13 cellular contexts compared by ENCODE assay signal in the genomic region with DNA sequence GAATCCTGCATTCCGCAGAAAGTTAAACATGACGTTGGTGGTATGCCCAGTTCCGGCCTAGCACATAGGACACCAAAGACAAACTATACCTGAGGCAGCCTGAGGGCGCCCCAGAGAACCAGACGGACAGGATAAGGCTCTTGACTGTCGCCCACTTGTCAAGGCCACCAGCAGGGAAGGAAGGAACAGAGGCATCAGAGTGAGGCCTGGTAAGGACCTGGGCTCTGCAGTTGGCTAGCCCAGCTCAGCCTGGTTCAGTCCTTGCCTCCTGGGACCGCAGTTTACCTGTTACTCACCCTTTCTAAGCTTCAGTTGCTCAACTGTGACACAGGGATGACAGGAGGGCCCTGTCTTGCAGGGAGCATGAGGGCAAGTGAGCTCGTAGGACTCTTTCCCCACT.
A peak's percentile ranks its signal among the peaks of the same experiment; 100 is the strongest.
DNase-seq lines count a peak whose midpoint lies in the region; ATAC-seq and TF ChIP-seq lines count a peak whose summit lies in the region.
"Had no signal": no experiment of that assay in that cellular context is flagged by ENCODE, and none has a peak within 500 bp of the region (broad histone marks: within the 10 kb centered on the region; RNA-seq: fewer than 3 reads in every experiment).

No MANE protein-coding gene starts in this region.

- no peak overlapping the region for H3K4me3 ChIP-seq in parathyroid adenoma (ENCODE audit: low read depth, low read length)
- H3K4me3 ChIP-seq: thoracic aorta had no signal

- H3K9me3 Mint-ChIP-seq in stimulated activated naive CD8-positive, alpha-beta T cell treated with anti-CD3 and anti-CD28 coated beads, Interleukin-15, amount 100 ng/mL, for 72 hours: no peaks in the 10 kb centered on the region

- no peak for DNase-seq in stimulated activated naive CD8-positive, alpha-beta T cell treated with anti-CD3 and anti-CD28 coated beads, Interleukin-15, Interleukin-2, amounts not matched to agents 100 U/mL and 50 U/mL, for 24 hours
- DNase-seq in stimulated activated naive CD8-positive, alpha-beta T cell treated with anti-CD3 and anti-CD28 coated beads, Interleukin-15, amount 100 ng/mL, for 72 hours: no peak
- DNase-seq in foreskin keratinocyte (no peak), left colon (no peak), NOMO-1 treated with DMSO at 0.1 percent for 48 hours (lab: John Stamatoyannopoulos, UW; ENCODE audit: unreplicated experiment) (no peak), hippocampal formation (lab: John Stamatoyannopoulos, UW) (no peak), SK-N-DZ (ENCODE audit: low spot score) (no peak)
- DNase-seq: DMS 273 treated with DMSO at 0.1 percent for 48 hours, NCI-H82, WERI-Rb-1 had no signal

- peaks cover 8% of the 10 kb centered on the region for H3K4me1 Mint-ChIP-seq in stimulated activated naive CD8-positive, alpha-beta T cell treated with anti-CD3 and anti-CD28 coated beads, Interleukin-15, amount 100 ng/mL, for 72 hours

- H3K27me3 Mint-ChIP-seq in stimulated activated naive CD8-positive, alpha-beta T cell treated with anti-CD3 and anti-CD28 coated beads, Interleukin-15, amount 100 ng/mL, for 72 hours: no peaks in the 10 kb centered on the region
- H3K27me3 Mint-ChIP-seq: activated naive CD8-positive, alpha-beta T cell had no signal

- H3K4me3 Mint-ChIP-seq in stimulated activated naive CD8-positive, alpha-beta T cell treated with anti-CD3 and anti-CD28 coated beads, Interleukin-15, amount 100 ng/mL, for 72 hours: no peak overlapping the region
- H3K4me3 Mint-ChIP-seq: activated naive CD8-positive, alpha-beta T cell had no signal

- H3K27me3 ChIP-seq in foreskin keratinocyte (no peaks in the 10 kb centered on the region), parathyroid adenoma (ENCODE audit: control insufficient read depth, insufficient read depth, low read length) (no peaks in the 10 kb centered on the region)

- H3K36me3 ChIP-seq in parathyroid adenoma (ENCODE audit: control insufficient read depth, insufficient read depth, low read length): no peaks in the 10 kb centered on the region

- H3K27ac Mint-ChIP-seq in stimulated activated naive CD8-positive, alpha-beta T cell treated with anti-CD3 and anti-CD28 coated beads, Interleukin-15, amount 100 ng/mL, for 72 hours: peak overlapping the region in 1 of 2 donors; percentile 1
- H3K27ac Mint-ChIP-seq: activated naive CD8-positive, alpha-beta T cell had no signal

- no peak for TF ChIP-seq CTCF in foreskin keratinocyte (conservative IDR thresholded peaks at IDR 0.05)
- no peak for TF ChIP-seq CTCF in parathyroid adenoma (IDR thresholded peaks at IDR 0.05)

- no peaks in the 10 kb centered on the region for H3K9me3 ChIP-seq in parathyroid adenoma (ENCODE audit: control insufficient read depth, low read length)
- H3K9me3 ChIP-seq: thoracic aorta had no signal

- no peak overlapping the region for H3K4me2 ChIP-seq in parathyroid adenoma (ENCODE audit: low read length)

- intact Hi-C loops in left colon (cut with DNase I, micrococcal nuclease): no loop called here

- no peaks in the 10 kb centered on the region for H3K79me2 ChIP-seq in parathyroid adenoma

- no peak overlapping the region for H2AFZ ChIP-seq in parathyroid adenoma

- no peak overlapping the region for H3K27ac ChIP-seq in foreskin keratinocyte
- peak overlapping the region; percentile 27 for H3K27ac ChIP-seq in parathyroid adenoma
- H3K27ac ChIP-seq: thoracic aorta, WERI-Rb-1 had no signal

- H3K9ac ChIP-seq in parathyroid adenoma: no peak overlapping the region

- no peaks in the 10 kb centered on the region for H3K4me1 ChIP-seq in foreskin keratinocyte
- H3K4me1 ChIP-seq in parathyroid adenoma: no peaks in the 10 kb centered on the region

- peak; percentile 19 for ATAC-seq in stimulated activated naive CD8-positive, alpha-beta T cell treated with anti-CD3 and anti-CD28 coated beads, Interleukin-15, Interleukin-2, amounts not matched to agents 100 U/mL and 50 U/mL, for 24 hours
- ATAC-seq in stimulated activated naive CD8-positive, alpha-beta T cell treated with anti-CD3 and anti-CD28 coated beads, Interleukin-15, amount 100 ng/mL, for 72 hours: no peak
- ATAC-seq in foreskin keratinocyte: peak; percentile 51
- ATAC-seq in left colon: no peak

Comparison
In these comparisons a context has a peak if more than half of its experiments do, and no peak if none do; other contexts are left out.
1. ATAC-seq: peak in stimulated activated naive CD8-positive, alpha-beta T cell treated with anti-CD3 and anti-CD28 coated beads, Interleukin-15, Interleukin-2, amounts not matched to agents 100 U/mL and 50 U/mL, for 24 hours (single experiment) and foreskin keratinocyte (single experiment); none in stimulated activated naive CD8-positive, alpha-beta T cell treated with anti-CD3 and anti-CD28 coated beads, Interleukin-15, amount 100 ng/mL, for 72 hours (single experiment) and left colon (single experiment).